18 cellular contexts compared by ENCODE assay signal in the genomic region with DNA sequence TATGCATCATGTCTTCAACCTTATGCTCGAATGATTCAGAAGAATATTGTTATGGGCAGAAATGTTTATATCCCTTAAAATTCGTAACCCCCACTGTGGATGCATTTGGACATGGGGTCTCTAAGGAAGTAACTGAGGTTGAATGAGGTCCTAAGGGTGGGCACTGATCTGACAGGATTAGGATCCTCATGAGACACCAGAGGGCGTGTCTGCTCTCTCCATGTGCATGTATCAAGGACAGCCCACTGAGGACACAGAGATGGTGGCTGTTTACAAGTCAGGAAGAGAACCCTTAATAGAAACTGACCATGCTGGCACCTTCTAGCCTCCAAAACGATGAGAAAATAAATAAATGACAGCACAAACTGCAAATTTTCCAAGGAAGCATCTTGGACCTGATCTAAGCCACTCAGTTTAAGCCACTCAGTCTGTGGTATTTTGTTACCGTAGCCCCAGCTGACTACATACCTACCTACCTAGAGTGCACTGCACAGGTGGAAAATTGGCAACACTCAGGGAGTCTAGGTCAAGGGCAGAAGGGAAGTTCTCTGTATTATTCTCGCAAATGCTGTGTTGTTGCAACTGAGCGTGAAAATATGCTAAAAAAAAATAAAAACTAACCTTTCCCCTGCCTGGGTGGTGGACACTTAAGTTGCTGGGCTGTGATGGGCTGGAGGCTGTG.
A peak's percentile ranks its signal among the peaks of the same experiment; 100 is the strongest.
DNase-seq lines count a peak whose midpoint lies in the region; ATAC-seq and TF ChIP-seq lines count a peak whose summit lies in the region.
"Had no signal": no experiment of that assay in that cellular context is flagged by ENCODE, and none has a peak within 500 bp of the region (broad histone marks: within the 10 kb centered on the region; RNA-seq: fewer than 3 reads in every experiment).

No MANE protein-coding gene starts in this region.

- H3K4me3 Mint-ChIP-seq in activated T-cell treated with anti-CD3 and anti-CD28 coated beads, Interleukin-2, amount 50 U/mL, for 72 hours, result no peak overlapping the region
- H3K4me3 Mint-ChIP-seq: stimulated activated naive CD8-positive, alpha-beta T cell treated with anti-CD3 and anti-CD28 coated beads, Interleukin-15, Interleukin-2, amounts not matched to agents 100 ng/mL and 50 ng/mL, for 24 hours had no signal

- no peak for TF ChIP-seq POLR2A in testis (IDR thresholded peaks at IDR 0.05)

- ATAC-seq in HG03460 (IDR thresholded peaks at IDR 0.05; ENCODE audit: unreplicated experiment), result no peak
- ATAC-seq in activated T-cell treated with anti-CD3 and anti-CD28 coated beads, Interleukin-2, amount 50 U/mL, for 72 hours (replicated peaks in 1 of 2), result no peak

- H3K27me3 ChIP-seq in testis, result no peaks in the 10 kb centered on the region
- H3K27me3 ChIP-seq: esophagus muscularis mucosa had no signal

- WGBS in testis, 2 donors, result 82 to 87% methylated on average over 7 of the region's 7 CpGs

- no peaks in the 10 kb centered on the region for H3K4me1 ChIP-seq in testis
- H3K4me1 ChIP-seq: esophagus muscularis mucosa had no signal

- intact Hi-C loops in testis (cut with DNase I; ENCODE audit: low total_unique reads), result no loop called here

- TF ChIP-seq CTCF in VCaP (conservative IDR thresholded peaks at IDR 0.05), result peak; percentile 51; the same call in 1 of the 2 replicates
- TF ChIP-seq CTCF in testis (IDR thresholded peaks at IDR 0.05), result no peak

- no peaks in the 10 kb centered on the region for H3K4me1 Mint-ChIP-seq in activated T-cell treated with anti-CD3 and anti-CD28 coated beads, Interleukin-2, amount 50 U/mL, for 72 hours (ENCODE audit: low read depth)

- H3K27me3 Mint-ChIP-seq in activated T-cell treated with anti-CD3 and anti-CD28 coated beads, Interleukin-2, amount 50 U/mL, for 72 hours (ENCODE audit: low read depth), result peaks cover 12% of the 10 kb centered on the region
- H3K27me3 Mint-ChIP-seq: stimulated activated naive CD8-positive, alpha-beta T cell treated with anti-CD3 and anti-CD28 coated beads, Interleukin-15, Interleukin-2, amounts not matched to agents 100 ng/mL and 50 ng/mL, for 24 hours had no signal

- no peak overlapping the region for H3K4me3 ChIP-seq in testis
- H3K4me3 ChIP-seq: coronary artery, esophagus muscularis mucosa had no signal

- peaks cover 0 to 7% of the 10 kb centered on the region in 2 donors for H3K9me3 Mint-ChIP-seq in activated T-cell treated with anti-CD3 and anti-CD28 coated beads, Interleukin-2, amount 50 U/mL, for 72 hours
- H3K9me3 Mint-ChIP-seq: stimulated activated naive CD8-positive, alpha-beta T cell treated with anti-CD3 and anti-CD28 coated beads, Interleukin-15, Interleukin-2, amounts not matched to agents 100 ng/mL and 50 ng/mL, for 24 hours had no signal

- no peak overlapping the region for H3K27ac ChIP-seq in VCaP
- H3K27ac ChIP-seq in testis, result no peak overlapping the region
- H3K27ac ChIP-seq: coronary artery, esophagus muscularis mucosa had no signal

- no peaks in the 10 kb centered on the region for H3K36me3 ChIP-seq in testis (ENCODE audit: low read depth, missing control alignments)

- no peaks in the 10 kb centered on the region for H3K9me3 ChIP-seq in testis

- peaks cover 0 to 1% of the 10 kb centered on the region in 2 donors for H3K36me3 Mint-ChIP-seq in activated T-cell treated with anti-CD3 and anti-CD28 coated beads, Interleukin-2, amount 50 U/mL, for 72 hours (ENCODE audit: insufficient read depth in 2 of 2)

- no peak overlapping the region for H3K27ac Mint-ChIP-seq in activated T-cell treated with anti-CD3 and anti-CD28 coated beads, Interleukin-2, amount 50 U/mL, for 72 hours
- H3K27ac Mint-ChIP-seq: stimulated activated naive CD8-positive, alpha-beta T cell treated with anti-CD3 and anti-CD28 coated beads, Interleukin-15, Interleukin-2, amounts not matched to agents 100 ng/mL and 50 ng/mL, for 24 hours had no signal

- peak; percentile 38 for DNase-seq in NK-92 treated with Interleukin-12 subunit alpha and Interleukin-12 subunit beta, amount 100 ng/mL, for 24 hours (lab: John Stamatoyannopoulos, UW)
- DNase-seq in NK-92 (lab: John Stamatoyannopoulos, UW; ENCODE audit: unreplicated experiment) (no peak), LoVo (ENCODE audit: low spot score) (peak; percentile 24), testis (peak; percentile 15), NCI-H526 treated with DMSO at 0.1 percent for 48 hours (lab: John Stamatoyannopoulos, UW) (no peak)
- DNase-seq in activated T-cell treated with anti-CD3 and anti-CD28 coated beads, Interleukin-2, amount 50 U/mL, for 72 hours, result no peak
- DNase-seq: activated CD4-positive, alpha-beta T cell treated with anti-CD3 and anti-CD28 coated beads, Interleukin-2, amount 50 U/mL, for 1 hour; activated T-cell treated with anti-CD3 and anti-CD28 coated beads, Interleukin-2, amount 50 U/mL, for 48 hours; anterior cingulate cortex; kidney glomerular epithelial cell; MV-4-11; NCI-H226; occipital lobe had no signal

Comparison
In these comparisons a context has a peak if more than half of its experiments do, and no peak if none do; other contexts are left out.
1. DNase-seq: peak in NK-92 treated with Interleukin-12 subunit alpha and Interleukin-12 subunit beta, amount 100 ng/mL, for 24 hours (single experiment), LoVo (single experiment) and testis (single experiment); none in NK-92 (single experiment), NCI-H526 treated with DMSO at 0.1 percent for 48 hours (single experiment) and activated T-cell treated with anti-CD3 and anti-CD28 coated beads, Interleukin-2, amount 50 U/mL, for 72 hours (0 of 2).